In genomic region chr1:29238601-29238964, GRCh38 we compare ENCODE assay signal across 8 cellular contexts. TPM values are rescaled to one million over a fixed set of nuclear protein-coding genes. Genes with fewer than 3 reads are reported as not detected.
DNase-seq lines count a peak whose midpoint lies in the region; ATAC-seq lines count a peak whose summit lies in the region.

No MANE protein-coding gene starts in this region.

- DNase-seq in T-helper 1 cell (no peak), DMS153 treated with DMSO at 0.1 percent for 48 hours (lab: John Stamatoyannopoulos, UW; ENCODE audit: unreplicated experiment) (no peak), cerebellar nuclear complex (lab: John Stamatoyannopoulos, UW) (no peak)
- DNase-seq in activated naive CD8-positive, alpha-beta T cell treated with anti-CD3 and anti-CD28 coated beads for 36 hours = no peak

- H3K27ac Mint-ChIP-seq in T-helper 1 cell treated with Interleukin-12 subunit alpha and Interleukin-12 subunit beta and Interleukin-4 antibody, amounts not matched to agents 30 μg/mL and 1 μg/mL, for 36 hours = peak overlapping the region; percentile 74
- no peak overlapping the region for H3K27ac Mint-ChIP-seq in activated naive CD8-positive, alpha-beta T cell treated with anti-CD3 and anti-CD28 coated beads for 36 hours
- H3K27ac Mint-ChIP-seq in stimulated activated memory B cell treated with anti-CD40 and anti-IgM and Interleukin-4, amounts not matched to agents 10 μg/mL and 1 μg/mL and 100 μg/mL, for 72 hours = no peak overlapping the region

- peak overlapping the region; percentile 50 for H3K4me3 ChIP-seq in iPS-18c (ENCODE audit: insufficient read depth, low read depth, low read length)

- no peaks in the 10 kb centered on the region for H3K9me3 Mint-ChIP-seq in T-helper 1 cell treated with Interleukin-12 subunit alpha and Interleukin-12 subunit beta and Interleukin-4 antibody, amounts not matched to agents 30 μg/mL and 1 μg/mL, for 36 hours
- H3K9me3 Mint-ChIP-seq in activated naive CD8-positive, alpha-beta T cell treated with anti-CD3 and anti-CD28 coated beads for 36 hours = no peaks in the 10 kb centered on the region
- H3K9me3 Mint-ChIP-seq in stimulated activated memory B cell treated with anti-CD40 and anti-IgM and Interleukin-4, amounts not matched to agents 10 μg/mL and 1 μg/mL and 100 μg/mL, for 72 hours = no peaks in the 10 kb centered on the region

- H3K27me3 Mint-ChIP-seq in T-helper 1 cell treated with Interleukin-12 subunit alpha and Interleukin-12 subunit beta and Interleukin-4 antibody, amounts not matched to agents 30 μg/mL and 1 μg/mL, for 36 hours (ENCODE audit: low read depth) = peaks cover 64% of the 10 kb centered on the region
- H3K27me3 Mint-ChIP-seq in activated naive CD8-positive, alpha-beta T cell treated with anti-CD3 and anti-CD28 coated beads for 36 hours = peaks cover 59% of the 10 kb centered on the region
- peaks cover 68% of the 10 kb centered on the region for H3K27me3 Mint-ChIP-seq in stimulated activated memory B cell treated with anti-CD40 and anti-IgM and Interleukin-4, amounts not matched to agents 10 μg/mL and 1 μg/mL and 100 μg/mL, for 72 hours

- H3K36me3 Mint-ChIP-seq in T-helper 1 cell treated with Interleukin-12 subunit alpha and Interleukin-12 subunit beta and Interleukin-4 antibody, amounts not matched to agents 30 μg/mL and 1 μg/mL, for 36 hours (ENCODE audit: low read depth) = peaks cover 8% of the 10 kb centered on the region
- H3K36me3 Mint-ChIP-seq in activated naive CD8-positive, alpha-beta T cell treated with anti-CD3 and anti-CD28 coated beads for 36 hours = no peaks in the 10 kb centered on the region
- no peaks in the 10 kb centered on the region for H3K36me3 Mint-ChIP-seq in stimulated activated memory B cell treated with anti-CD40 and anti-IgM and Interleukin-4, amounts not matched to agents 10 μg/mL and 1 μg/mL and 100 μg/mL, for 72 hours

- H3K4me3 Mint-ChIP-seq in T-helper 1 cell treated with Interleukin-12 subunit alpha and Interleukin-12 subunit beta and Interleukin-4 antibody, amounts not matched to agents 30 μg/mL and 1 μg/mL, for 36 hours = peak overlapping the region; percentile 60
- peak overlapping the region; percentile 56 for H3K4me3 Mint-ChIP-seq in activated naive CD8-positive, alpha-beta T cell treated with anti-CD3 and anti-CD28 coated beads for 36 hours
- H3K4me3 Mint-ChIP-seq in stimulated activated memory B cell treated with anti-CD40 and anti-IgM and Interleukin-4, amounts not matched to agents 10 μg/mL and 1 μg/mL and 100 μg/mL, for 72 hours = peak overlapping the region; percentile 67

- no peak for ATAC-seq in stimulated activated memory B cell treated with anti-CD40 and anti-IgM and Interleukin-4, amounts not matched to agents 10 μg/mL and 1 μg/mL and 100 μg/mL, for 72 hours
- ATAC-seq in HG03378 (IDR thresholded peaks at IDR 0.05; ENCODE audit: unreplicated experiment) = no peak

- H3K9me3 ChIP-seq in iPS-18c (ENCODE audit: control insufficient read depth, insufficient read depth, low read length) = no peaks in the 10 kb centered on the region

- peaks cover 14% of the 10 kb centered on the region for H3K4me1 Mint-ChIP-seq in T-helper 1 cell treated with Interleukin-12 subunit alpha and Interleukin-12 subunit beta and Interleukin-4 antibody, amounts not matched to agents 30 μg/mL and 1 μg/mL, for 36 hours (ENCODE audit: low read depth)
- H3K4me1 Mint-ChIP-seq in activated naive CD8-positive, alpha-beta T cell treated with anti-CD3 and anti-CD28 coated beads for 36 hours = peaks cover 15% of the 10 kb centered on the region
- H3K4me1 Mint-ChIP-seq in stimulated activated memory B cell treated with anti-CD40 and anti-IgM and Interleukin-4, amounts not matched to agents 10 μg/mL and 1 μg/mL and 100 μg/mL, for 72 hours = peaks cover 17% of the 10 kb centered on the region

RNA-seq across cellular contexts. Expression of gene PTPRU, which starts 2.3 kb away (rescaled TPM):
- under 1 TPM; 0.52 to 0.74 TPM for total RNA-seq in activated naive CD8-positive, alpha-beta T cell treated with anti-CD3 and anti-CD28 coated beads for 36 hours

RNA-seq across cellular contexts. Expression of gene MECR, which starts 7.8 kb away (rescaled TPM):
- 10 to 100 TPM; 42.0 to 42.7 TPM for total RNA-seq in activated naive CD8-positive, alpha-beta T cell treated with anti-CD3 and anti-CD28 coated beads for 36 hours

RNA-seq across cellular contexts. Expression of gene SRSF4, which starts 56.9 kb away (rescaled TPM):
- total RNA-seq in activated naive CD8-positive, alpha-beta T cell treated with anti-CD3 and anti-CD28 coated beads for 36 hours = 100 to 1,000 TPM; 113 to 114 TPM
